ENCODE assay signal across 17 cellular contexts in the genomic region with DNA sequence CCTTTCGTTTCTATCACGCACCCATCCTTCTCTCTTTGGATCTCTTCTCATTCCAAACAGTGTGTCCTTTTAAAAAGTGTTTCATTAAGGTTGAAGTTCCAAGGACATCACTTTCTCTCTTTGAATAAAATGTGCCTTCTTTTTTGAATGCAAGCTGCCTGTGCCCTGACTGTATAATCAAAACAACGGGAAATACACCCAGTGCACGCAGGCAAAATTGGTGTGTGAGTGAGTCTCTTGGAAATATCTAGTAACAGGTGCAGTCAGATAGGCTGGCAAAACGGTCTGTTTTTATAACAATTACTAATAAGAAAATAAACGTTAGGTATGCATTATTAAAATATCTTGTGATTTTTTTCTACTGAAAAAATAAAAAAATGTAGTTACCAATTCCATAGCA.
DNase-seq lines count a peak whose midpoint lies in the region; ATAC-seq and TF ChIP-seq lines count a peak whose summit lies in the region.
"Had no signal": no experiment of that assay in that cellular context is flagged by ENCODE, and none has a peak within 500 bp of the region (broad histone marks: within the 10 kb centered on the region; RNA-seq: fewer than 3 reads in every experiment).

No MANE protein-coding gene starts in this region.

- 19 to 25% (median 25%) methylated on average over 6 of the region's 6 CpGs for WGBS in psoas muscle, 3 donors

- TF ChIP-seq CTCF in AG10803 (conservative IDR thresholded peaks at IDR 0.05; ENCODE audit: low read length) (no peak), psoas muscle (IDR thresholded peaks at IDR 0.05) (no peak)

- in situ Hi-C loops in HAP-1 (cut with MboI; ENCODE audit: low sequenced_read_pairs): loop anchor here (25.0 kb wide), 1 partner anchor 703 kb away; no protein-coding TSS in a partner anchor

- H3K4me3 ChIP-seq in AG10803 (ENCODE audit: low read length): peak overlapping the region; percentile 54
- H3K4me3 ChIP-seq in psoas muscle: peak overlapping the region; percentile 16
- H3K4me3 ChIP-seq in HAP-1: no peak overlapping the region
- H3K4me3 ChIP-seq: K562, spleen, stomach had no signal

- H3K36me3 ChIP-seq in psoas muscle (ENCODE audit: insufficient read depth in 1 of 2, low read depth in 1 of 2) (no peaks in the 10 kb centered on the region), HAP-1 (replicated peaks) (no peaks in the 10 kb centered on the region)
- H3K36me3 ChIP-seq: spleen, stomach had no signal

- no peak for DNase-seq in AG10803 (ENCODE audit: low read depth)
- peak; percentile 43 for DNase-seq in LHCN-M2 (ENCODE audit: low read depth)
- DNase-seq in dermis blood vessel endothelial cell: peak; percentile 7
- DNase-seq in psoas muscle: no peak
- DNase-seq in cortex of kidney (lab: John Stamatoyannopoulos, UW): no peak
- DNase-seq in HAP-1 (ENCODE audit: low spot score in 2 of 2): no peak
- DNase-seq: activated CD4-positive, alpha-beta T cell treated with anti-CD3 and anti-CD28 coated beads for 1 hour; activated CD8-positive, alpha-beta memory T cell treated with anti-CD3 and anti-CD28 coated beads, Interleukin-2, amount 50 U/mL, for 4 hours; activated naive CD4-positive, alpha-beta T cell treated with anti-CD3 and anti-CD28 coated beads, Interleukin-2, amount 50 U/mL, for 16 hours; NCI-H1092 treated with DMSO at 0.1 percent for 48 hours; NCI-H2171 treated with DMSO at 0.1 percent for 48 hours; nucleus accumbens; spleen; stomach had no signal

- H3K27me3 ChIP-seq in psoas muscle (ENCODE audit: insufficient read depth in 3 of 3, low read length in 2 of 3) (peaks cover 0 to 46% (median 5%) of the 10 kb centered on the region in 3 donors), HAP-1 (ENCODE audit: low read depth) (peaks cover 62% of the 10 kb centered on the region)
- H3K27me3 ChIP-seq: stomach had no signal

- H3K9me3 ChIP-seq in psoas muscle (no peaks in the 10 kb centered on the region), HAP-1 (no peaks in the 10 kb centered on the region)
- H3K9me3 ChIP-seq: spleen, stomach had no signal

- H3K27ac ChIP-seq in psoas muscle: no peak overlapping the region
- H3K27ac ChIP-seq: spleen, stomach had no signal

- intact Hi-C loops in psoas muscle (cut with DNase I): loop anchor here in 1 of 2 donors (10.0 kb wide), 1 partner anchor 624 kb away; no protein-coding TSS in a partner anchor

- H3K4me1 ChIP-seq in psoas muscle: peaks cover 8% of the 10 kb centered on the region
- H3K4me1 ChIP-seq in HAP-1: peaks cover 18% of the 10 kb centered on the region
- H3K4me1 ChIP-seq: spleen, stomach had no signal

- ATAC-seq in psoas muscle (no peak), HG02970 (IDR thresholded peaks at IDR 0.05; ENCODE audit: low FRiP score, unreplicated experiment) (no peak), GM21447 (IDR thresholded peaks at IDR 0.05; ENCODE audit: unreplicated experiment) (no peak)
- ATAC-seq: K562 had no signal

Comparison
In these comparisons a context has a peak if more than half of its experiments do, and no peak if none do; other contexts are left out.
1. DNase-seq: peak in LHCN-M2 (single experiment) and dermis blood vessel endothelial cell (single experiment); none in AG10803 (single experiment), psoas muscle (0 of 2), cortex of kidney (single experiment) and HAP-1 (0 of 2).